ENCODE assay signal across 1 cellular context in the genomic region with DNA sequence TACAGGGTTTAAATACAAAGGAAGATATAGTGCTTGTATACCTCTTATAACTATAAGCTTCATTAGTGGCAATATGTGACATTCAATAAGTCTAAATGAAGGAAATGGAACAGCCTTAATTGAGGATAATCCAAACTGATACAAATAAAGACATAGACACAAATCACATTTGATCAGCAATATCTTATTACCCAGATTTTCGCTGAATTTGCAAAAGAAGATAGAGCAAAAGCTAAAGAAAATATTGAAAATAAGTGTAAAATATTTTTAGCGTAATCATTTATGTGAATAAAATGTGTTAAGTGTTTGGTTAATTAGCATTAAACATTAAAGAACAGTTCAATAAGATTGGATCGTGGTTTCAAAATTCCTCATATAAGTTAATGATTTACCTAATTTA.
TF ChIP-seq lines count a peak whose summit lies in the region.

No MANE protein-coding gene starts in this region.

TF ChIP-seq in HepG2, 621 proteins besides CTCF, POLR2A, EP300 and RAD21:
- TF ChIP-seq PRMT3 (CRISPR knock-in tag; IDR thresholded peaks at IDR 0.05; ENCODE audit: borderline replicate concordance, low read depth) (no peak), RFXAP (CRISPR knock-in tag; IDR thresholded peaks at IDR 0.05; ENCODE audit: borderline replicate concordance) (no peak), MBD4 (IDR thresholded peaks at IDR 0.05; ENCODE audit: borderline replicate concordance, low read length) (no peak), ZNF496 (CRISPR knock-in tag; IDR thresholded peaks at IDR 0.05; ENCODE audit: insufficient replicate concordance) (no peak), ZNF296 (CRISPR knock-in tag; conservative IDR thresholded peaks at IDR 0.05) (no peak), MAFK (conservative IDR thresholded peaks at IDR 0.05 in 1 of 2, IDR thresholded peaks at IDR 0.05 in 1 of 2; ENCODE audit: low read length in 2 of 2) (peak; percentile 58 to 80), MAFF (IDR thresholded peaks at IDR 0.05; ENCODE audit: low read depth, low read length) (peak; percentile 64; the same call in 1 of the 2 replicates)
